Comparison of ENCODE assay signal across 11 cellular contexts in genomic region chr12:46224401-46224800, GRCh38. TPM values are rescaled to one million over a fixed set of nuclear protein-coding genes. Genes with fewer than 3 reads are reported as not detected.
DNase-seq lines count a peak whose midpoint lies in the region; ATAC-seq and TF ChIP-seq lines count a peak whose summit lies in the region.
"Had no signal": no experiment of that assay in that cellular context is flagged by ENCODE, and none has a peak within 500 bp of the region (broad histone marks: within the 10 kb centered on the region; RNA-seq: fewer than 3 reads in every experiment).

No MANE protein-coding gene starts in this region.

- peaks cover 18 to 69% of the 10 kb centered on the region in 2 experiments for H3K79me1 ChIP-seq in IMR-90 (ENCODE audit: low read depth in 1 of 2, low read length in 2 of 2)

- DNase-seq in IMR-90 = peak; percentile 39
- no peak for DNase-seq in activated naive CD8-positive, alpha-beta T cell treated with anti-CD3 and anti-CD28 coated beads, Interleukin-2, amount 50 U/mL, for 24 hours
- peak; percentile 11 to 17 for DNase-seq in hippocampal formation (lab: John Stamatoyannopoulos, UW)
- no peak for DNase-seq in stimulated activated naive B cell treated with anti-CD40 and anti-IgM and Interleukin-4, amounts not matched to agents 10 μg/mL and 1 μg/mL and 100 μg/mL, for 72 hours
- no peak for DNase-seq in Caco-2
- no peak for DNase-seq in activated CD4-positive, alpha-beta T cell treated with anti-CD3 and anti-CD28 coated beads for 4 hours
- DNase-seq: NCI-H1694 treated with DMSO at 0.1 percent for 48 hours, RPMI8226 had no signal

- no peaks in the 10 kb centered on the region for H3K27me3 Mint-ChIP-seq in activated naive CD8-positive, alpha-beta T cell treated with anti-CD3 and anti-CD28 coated beads, Interleukin-2, amount 50 U/mL, for 24 hours
- H3K27me3 Mint-ChIP-seq in stimulated activated naive B cell treated with anti-CD40 and anti-IgM and Interleukin-4, amounts not matched to agents 10 μg/mL and 1 μg/mL and 100 μg/mL, for 72 hours = no peaks in the 10 kb centered on the region
- H3K27me3 Mint-ChIP-seq in Caco-2 (ENCODE audit: insufficient read depth, unreplicated experiment) = no peaks in the 10 kb centered on the region
- H3K27me3 Mint-ChIP-seq: brain had no signal

- no peak overlapping the region for H3K14ac ChIP-seq in IMR-90 (replicated peaks; ENCODE audit: low read depth, low read length)

- peaks cover 22% of the 10 kb centered on the region for H3K9me1 ChIP-seq in IMR-90 (ENCODE audit: insufficient read depth, low read length)

- H2BK20ac ChIP-seq in IMR-90 (ENCODE audit: low read depth, low read length) = no peak overlapping the region

- intact Hi-C loops in IMR-90 (cut with micrococcal nuclease) (loop anchor here (5.0 kb wide), 1 partner anchor 38 kb away; no protein-coding TSS in a partner anchor), Caco-2 (cut with micrococcal nuclease; ENCODE audit: unreplicated experiment) (no loop called here)

- no peaks in the 10 kb centered on the region for H3K9me3 Mint-ChIP-seq in activated naive CD8-positive, alpha-beta T cell treated with anti-CD3 and anti-CD28 coated beads, Interleukin-2, amount 50 U/mL, for 24 hours
- H3K9me3 Mint-ChIP-seq in stimulated activated naive B cell treated with anti-CD40 and anti-IgM and Interleukin-4, amounts not matched to agents 10 μg/mL and 1 μg/mL and 100 μg/mL, for 72 hours = peaks cover 2 to 4% of the 10 kb centered on the region in 2 donors
- H3K9me3 Mint-ChIP-seq in Caco-2 (ENCODE audit: unreplicated experiment) = no peaks in the 10 kb centered on the region

- H3K27me3 ChIP-seq in IMR-90 (ENCODE audit: control insufficient read depth, insufficient read depth, low read length) (no peaks in the 10 kb centered on the region), Caco-2 (replicated peaks; ENCODE audit: control insufficient read depth, insufficient read depth, low read length) (no peaks in the 10 kb centered on the region)

- dilution Hi-C loops in IMR-90 (cut with HindIII; ENCODE audit: low sequenced_read_pairs, unreplicated experiment) = no loop called here

- H3K36me3 Mint-ChIP-seq in activated naive CD8-positive, alpha-beta T cell treated with anti-CD3 and anti-CD28 coated beads, Interleukin-2, amount 50 U/mL, for 24 hours (ENCODE audit: low read depth) = peaks cover 92% of the 10 kb centered on the region
- peaks cover 68 to 82% of the 10 kb centered on the region in 2 donors for H3K36me3 Mint-ChIP-seq in stimulated activated naive B cell treated with anti-CD40 and anti-IgM and Interleukin-4, amounts not matched to agents 10 μg/mL and 1 μg/mL and 100 μg/mL, for 72 hours
- peaks cover 94% of the 10 kb centered on the region for H3K36me3 Mint-ChIP-seq in Caco-2 (ENCODE audit: insufficient read depth, unreplicated experiment)

- BruUV-seq in IMR-90 (replicated peaks; lab: Mats Ljungman, UMichigan) = no TSS peak
- BruUV-seq in Caco-2 (replicated peaks; lab: Mats Ljungman, UMichigan) = no TSS peak

- no CpG with 5 or more reads among the region's 1 CpG for WGBS in IMR-90 (ENCODE audit: extremely low coverage in 2 of 2, insufficient read length in 1 of 2), 2 experiments

- no peak overlapping the region for H3K4me3 Mint-ChIP-seq in activated naive CD8-positive, alpha-beta T cell treated with anti-CD3 and anti-CD28 coated beads, Interleukin-2, amount 50 U/mL, for 24 hours
- no peak overlapping the region for H3K4me3 Mint-ChIP-seq in stimulated activated naive B cell treated with anti-CD40 and anti-IgM and Interleukin-4, amounts not matched to agents 10 μg/mL and 1 μg/mL and 100 μg/mL, for 72 hours
- no peak overlapping the region for H3K4me3 Mint-ChIP-seq in Caco-2 (ENCODE audit: unreplicated experiment)
- H3K4me3 Mint-ChIP-seq: brain had no signal

- H3K18ac ChIP-seq in IMR-90 (ENCODE audit: low read depth, low read length) = no peak overlapping the region

- no peak overlapping the region for H2BK5ac ChIP-seq in IMR-90 (ENCODE audit: low read depth, low read length, poor library complexity, severe bottlenecking)

- peaks cover 90% of the 10 kb centered on the region for H3K4me1 Mint-ChIP-seq in activated naive CD8-positive, alpha-beta T cell treated with anti-CD3 and anti-CD28 coated beads, Interleukin-2, amount 50 U/mL, for 24 hours
- peaks cover 48 to 96% of the 10 kb centered on the region in 2 donors for H3K4me1 Mint-ChIP-seq in stimulated activated naive B cell treated with anti-CD40 and anti-IgM and Interleukin-4, amounts not matched to agents 10 μg/mL and 1 μg/mL and 100 μg/mL, for 72 hours
- H3K4me1 Mint-ChIP-seq in Caco-2 (ENCODE audit: low read depth, unreplicated experiment) = peaks cover 26% of the 10 kb centered on the region

- H3K9ac ChIP-seq in IMR-90 (ENCODE audit: low read depth, low read length) = no peak overlapping the region

- no peak overlapping the region for H3K27ac ChIP-seq in IMR-90 (ENCODE audit: insufficient read depth, low read length)

- no peak overlapping the region for H2BK15ac ChIP-seq in IMR-90 (ENCODE audit: low read depth, low read length)

- H2AFZ ChIP-seq in IMR-90 (replicated peaks; ENCODE audit: low read length, poor library complexity) = no peak overlapping the region

- ATAC-seq in IMR-90 (ENCODE audit: low read depth) (peak; percentile 68), GM19328 (IDR thresholded peaks at IDR 0.05; ENCODE audit: unreplicated experiment) (no peak)
- no peak for ATAC-seq in activated naive CD8-positive, alpha-beta T cell treated with anti-CD3 and anti-CD28 coated beads, Interleukin-2, amount 50 U/mL, for 24 hours
- ATAC-seq in stimulated activated naive B cell treated with anti-CD40 and anti-IgM and Interleukin-4, amounts not matched to agents 10 μg/mL and 1 μg/mL and 100 μg/mL, for 72 hours (replicated peaks) = no peak
- ATAC-seq: activated CD4-positive, CD25-positive, alpha-beta regulatory T cell treated with anti-CD3 and anti-CD28 coated beads, Interleukin-2, amount 50 U/mL, for 24 hours had no signal

- peak overlapping the region; percentile 80 for H3K27ac Mint-ChIP-seq in activated naive CD8-positive, alpha-beta T cell treated with anti-CD3 and anti-CD28 coated beads, Interleukin-2, amount 50 U/mL, for 24 hours
- peak overlapping the region; percentile 56 for H3K27ac Mint-ChIP-seq in stimulated activated naive B cell treated with anti-CD40 and anti-IgM and Interleukin-4, amounts not matched to agents 10 μg/mL and 1 μg/mL and 100 μg/mL, for 72 hours
- H3K27ac Mint-ChIP-seq in Caco-2 (ENCODE audit: unreplicated experiment) = no peak overlapping the region

- H3K9me3 ChIP-seq in IMR-90 (ENCODE audit: control insufficient read depth, insufficient read depth, low read length) (no peaks in the 10 kb centered on the region), Caco-2 (no peaks in the 10 kb centered on the region)

- no peak overlapping the region for H2AK9ac ChIP-seq in IMR-90 (replicated peaks; ENCODE audit: low read depth, low read length, poor library complexity)

- POLR2A ChIA-PET in IMR-90 (lab: Charles Lee; ENCODE audit: unreplicated experiment) = no interaction called here
- POLR2A ChIA-PET in Caco-2 (lab: Charles Lee) = no interaction called here

- H3K4me3 ChIP-seq in IMR-90 (ENCODE audit: insufficient read depth, low read depth, low read length) (no peak overlapping the region), Caco-2 (ENCODE audit: low read depth, low read length) (no peak overlapping the region)

- H2BK120ac ChIP-seq in IMR-90 (ENCODE audit: low read depth, low read length) = no peak overlapping the region

- no peak overlapping the region for H4K5ac ChIP-seq in IMR-90 (ENCODE audit: low read depth, low read length)

- peaks cover 17% of the 10 kb centered on the region; the same call in 1 of the 2 replicates for H4K20me1 ChIP-seq in IMR-90 (ENCODE audit: insufficient read depth, low read length)

- peaks cover 8% of the 10 kb centered on the region for H3K4me1 ChIP-seq in IMR-90 (ENCODE audit: control insufficient read depth, insufficient read depth, low read length)
- peaks cover 15% of the 10 kb centered on the region; the same call in 1 of the 2 replicates for H3K4me1 ChIP-seq in Caco-2

- no peak overlapping the region for H3K4me2 ChIP-seq in IMR-90 (ENCODE audit: low read depth, low read length)

- CTCF ChIA-PET in IMR-90 (lab: Yijun Ruan, JAX) (no interaction called here), Caco-2 (lab: Charles Lee) (no interaction called here)

- no peak overlapping the region for H4K8ac ChIP-seq in IMR-90 (ENCODE audit: low read depth in 2 of 2, low read length in 2 of 2)

- TF ChIP-seq CTCF in IMR-90 (conservative IDR thresholded peaks at IDR 0.05; ENCODE audit: low read depth, low read length) = no peak
- TF ChIP-seq CTCF in Caco-2 (IDR thresholded peaks at IDR 0.05; ENCODE audit: insufficient read depth in 1 of 2, low read depth in 1 of 2, low read length in 1 of 2, severe bottlenecking in 1 of 2, unreplicated experiment in 1 of 2) = no peak

- TF ChIP-seq RAD21 in IMR-90 (IDR thresholded peaks at IDR 0.05; ENCODE audit: low read length) = no peak

- no peak overlapping the region for H3K56ac ChIP-seq in IMR-90 (ENCODE audit: extremely low read depth, insufficient read depth, low read length)

- H3K23ac ChIP-seq in IMR-90 (ENCODE audit: low read depth, low read length) = peak overlapping the region; percentile 20; the same call in 1 of the 2 replicates

- no peak for TF ChIP-seq POLR2A in IMR-90 (IDR thresholded peaks at IDR 0.05; ENCODE audit: low read depth, low read length)

- H3K36me3 ChIP-seq in IMR-90 (ENCODE audit: control insufficient read depth, insufficient read depth, low read length) = peaks cover 23% of the 10 kb centered on the region
- peaks cover 2% of the 10 kb centered on the region for H3K36me3 ChIP-seq in Caco-2 (ENCODE audit: control insufficient read depth, insufficient read depth, low read length)

- no peak overlapping the region for H2AK5ac ChIP-seq in IMR-90 (ENCODE audit: low read depth, low read length)

- in situ Hi-C loops in IMR-90 (cut with MboI; ENCODE audit: low sequenced_read_pairs) = no loop called here

- no peak overlapping the region for H4K91ac ChIP-seq in IMR-90 (ENCODE audit: insufficient read depth, low read depth, low read length)

- no peak overlapping the region for H3K4ac ChIP-seq in IMR-90 (ENCODE audit: low read depth, low read length)

TF ChIP-seq in IMR-90, 13 proteins besides CTCF, POLR2A, EP300 and RAD21:
- no peak for TF ChIP-seq MAZ (IDR thresholded peaks at IDR 0.05; ENCODE audit: borderline replicate concordance, low read depth, low read length)
- TF ChIP-seq CEBPB (IDR thresholded peaks at IDR 0.05; ENCODE audit: low read depth, low read length) = no peak
- TF ChIP-seq SMC3 (IDR thresholded peaks at IDR 0.05; ENCODE audit: low read depth, low read length) = no peak

RNA-seq across cellular contexts. Expression of gene SLC38A1, which starts 44.4 kb away (rescaled TPM):
- total RNA-seq in IMR-90 (2012; rRNA removed) (61.5 and 71.9 TPM in 2 replicates), Caco-2 (2022) (245 and 259 TPM in 2 replicates)
- polyA plus RNA-seq in IMR-90 (2012; rRNA removed) = 20.9 and 22.8 TPM in 2 replicates
- polyA plus RNA-seq in IMR-90 (2012; cell fraction: cytosol; rRNA removed) = 4.7 and 6.3 TPM in 2 replicates
- 11.9 and 24.4 TPM in 2 replicates for polyA plus RNA-seq in IMR-90 (2012; cell fraction: nucleus; rRNA removed; ENCODE audit: low replicate concordance)

Comparison
In these comparisons a context has a peak if more than half of its experiments do, and no peak if none do; other contexts are left out.
1. DNase-seq: peak in IMR-90 (single experiment) and hippocampal formation (2 of 2); none in activated naive CD8-positive, alpha-beta T cell treated with anti-CD3 and anti-CD28 coated beads, Interleukin-2, amount 50 U/mL, for 24 hours (single experiment), stimulated activated naive B cell treated with anti-CD40 and anti-IgM and Interleukin-4, amounts not matched to agents 10 μg/mL and 1 μg/mL and 100 μg/mL, for 72 hours (single experiment), Caco-2 (0 of 2) and activated CD4-positive, alpha-beta T cell treated with anti-CD3 and anti-CD28 coated beads for 4 hours (0 of 2).